ENCODE assay signal across 1 cellular context in genomic region chr3:150546226-150547044, GRCh38.
TF ChIP-seq lines count a peak whose summit lies in the region.

Gene EIF2A (plus strand): TSS chr3:150546787. CDS start chr3:150546803, 16 bp downstream.
Gene SERP1 (minus strand): TSS chr3:150546496. CDS start chr3:150546135, 361 bp downstream.

TF ChIP-seq in K562, 482 proteins besides CTCF, POLR2A, EP300 and RAD21 (continued from another document and continues in another):
- TF ChIP-seq RFX5 (IDR thresholded peaks at IDR 0.05; ENCODE audit: low read depth, low read length), result 0 out of 2 replicates have a peak, but pooled peaks have one; percentile 3
- no peak for TF ChIP-seq SP2 (IDR thresholded peaks at IDR 0.05; ENCODE audit: extremely low read depth, low read depth, low read length, poor library complexity, severe bottlenecking)
- no peak for TF ChIP-seq ZNF253 (CRISPR knock-in tag; conservative IDR thresholded peaks at IDR 0.05)
- TF ChIP-seq USF1 (CRISPR knock-in tag; IDR thresholded peaks at IDR 0.05), result no peak
- no peak for TF ChIP-seq CC2D1A (IDR thresholded peaks at IDR 0.05)
- TF ChIP-seq ZFP36 (IDR thresholded peaks at IDR 0.05; ENCODE audit: low read depth, low read length, partially characterized antibody), result no peak
- no peak for TF ChIP-seq RFX1 (IDR thresholded peaks at IDR 0.05)
- TF ChIP-seq MCM3 (IDR thresholded peaks at IDR 0.05), result no peak
- TF ChIP-seq PCBP2 (IDR thresholded peaks at IDR 0.05; ENCODE audit: low read depth, low read length, poor library complexity, severe bottlenecking), result no peak
- peak; percentile 72 to 97 (median 76); a peak in 5 of 6 replicates for TF ChIP-seq ZBTB11 (CRISPR knock-in tag; IDR thresholded peaks at IDR 0.05)
- no peak for TF ChIP-seq CCAR2 (IDR thresholded peaks at IDR 0.05; ENCODE audit: low read depth, low read length)
- TF ChIP-seq HDGF (IDR thresholded peaks at IDR 0.05), result no peak
- no peak for TF ChIP-seq CBFA2T2 (conservative IDR thresholded peaks at IDR 0.05)
- TF ChIP-seq, protein P1, sequence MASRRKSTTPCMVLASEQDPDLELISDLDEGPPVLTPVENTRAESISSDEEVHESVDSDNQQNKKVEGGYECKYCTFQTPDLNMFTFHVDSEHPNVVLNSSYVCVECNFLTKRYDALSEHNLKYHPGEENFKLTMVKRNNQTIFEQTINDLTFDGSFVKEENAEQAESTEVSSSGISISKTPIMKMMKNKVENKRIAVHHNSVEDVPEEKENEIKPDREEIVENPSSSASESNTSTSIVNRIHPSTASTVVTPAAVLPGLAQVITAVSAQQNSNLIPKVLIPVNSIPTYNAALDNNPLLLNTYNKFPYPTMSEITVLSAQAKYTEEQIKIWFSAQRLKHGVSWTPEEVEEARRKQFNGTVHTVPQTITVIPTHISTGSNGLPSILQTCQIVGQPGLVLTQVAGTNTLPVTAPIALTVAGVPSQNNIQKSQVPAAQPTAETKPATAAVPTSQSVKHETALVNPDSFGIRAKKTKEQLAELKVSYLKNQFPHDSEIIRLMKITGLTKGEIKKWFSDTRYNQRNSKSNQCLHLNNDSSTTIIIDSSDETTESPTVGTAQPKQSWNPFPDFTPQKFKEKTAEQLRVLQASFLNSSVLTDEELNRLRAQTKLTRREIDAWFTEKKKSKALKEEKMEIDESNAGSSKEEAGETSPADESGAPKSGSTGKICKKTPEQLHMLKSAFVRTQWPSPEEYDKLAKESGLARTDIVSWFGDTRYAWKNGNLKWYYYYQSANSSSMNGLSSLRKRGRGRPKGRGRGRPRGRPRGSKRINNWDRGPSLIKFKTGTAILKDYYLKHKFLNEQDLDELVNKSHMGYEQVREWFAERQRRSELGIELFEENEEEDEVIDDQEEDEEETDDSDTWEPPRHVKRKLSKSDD (conservative IDR thresholded peaks at IDR 0.05; ENCODE audit: low read length), result no peak; the same call in 1 of the 2 replicates
- TF ChIP-seq POLR2AphosphoS2 (IDR thresholded peaks at IDR 0.05; ENCODE audit: low read length), result peak; percentile 76; the same call in 1 of the 2 replicates
- no peak for TF ChIP-seq ZC3H8 (IDR thresholded peaks at IDR 0.05)
- peak; percentile 100 for TF ChIP-seq EP400 (IDR thresholded peaks at IDR 0.05)
- peak; percentile 67 for TF ChIP-seq ZKSCAN1 (IDR thresholded peaks at IDR 0.05; ENCODE audit: low read depth, low read length)
- peak; percentile 65; the same call in 1 of the 2 replicates for TF ChIP-seq MBD2 (IDR thresholded peaks at IDR 0.05; ENCODE audit: borderline replicate concordance, low read depth)
- peak; percentile 93 for TF ChIP-seq U2AF1 (optimal IDR thresholded peaks at IDR 0.05; ENCODE audit: low read depth, low read length)
- no peak for TF ChIP-seq DPF2 (IDR thresholded peaks at IDR 0.05)
- no peak for TF ChIP-seq NFYB (IDR thresholded peaks at IDR 0.05; ENCODE audit: extremely low read depth, insufficient read length)
- TF ChIP-seq POLR2B (IDR thresholded peaks at IDR 0.05; ENCODE audit: low read depth, partially characterized antibody), result peak; percentile 84
- peak; percentile 27; the same call in 1 of the 2 replicates for TF ChIP-seq LCOR (CRISPR knock-in tag; IDR thresholded peaks at IDR 0.05)
- TF ChIP-seq GTF2A2 (tag; IDR thresholded peaks at IDR 0.05), result no peak
- TF ChIP-seq PML (IDR thresholded peaks at IDR 0.05; ENCODE audit: low read length), result peak; percentile 78
- TF ChIP-seq RBBP5 (IDR thresholded peaks at IDR 0.05; ENCODE audit: borderline replicate concordance, insufficient read depth, low read length, poor library complexity, severe bottlenecking), result peak; percentile 92
- TF ChIP-seq ARID1B (IDR thresholded peaks at IDR 0.05), result no peak
- TF ChIP-seq TBP (optimal IDR thresholded peaks at IDR 0.05; ENCODE audit: low read depth, low read length), result peak; percentile 91
- TF ChIP-seq TAF9B (IDR thresholded peaks at IDR 0.05; ENCODE audit: partially characterized antibody), result peak; percentile 87
- TF ChIP-seq POLR2H (tag; IDR thresholded peaks at IDR 0.05; ENCODE audit: low read depth), result peak; percentile 89
- TF ChIP-seq CHD7 (IDR thresholded peaks at IDR 0.05; ENCODE audit: low read depth, low read length), result no peak
- no peak for TF ChIP-seq ZNF551 (CRISPR knock-in tag; IDR thresholded peaks at IDR 0.05)
- TF ChIP-seq CHD1 (IDR thresholded peaks at IDR 0.05; ENCODE audit: low read length), result no peak
- TF ChIP-seq CTCFL (IDR thresholded peaks at IDR 0.05; ENCODE audit: borderline replicate concordance, insufficient read depth, low read depth, low read length, poor library complexity, severe bottlenecking), result no peak
- no peak for TF ChIP-seq HMG20B (CRISPR knock-in tag; IDR thresholded peaks at IDR 0.05)
- no peak for TF ChIP-seq TSC22D4 (tag; IDR thresholded peaks at IDR 0.05)
- TF ChIP-seq FOXA3 (CRISPR knock-in tag; conservative IDR thresholded peaks at IDR 0.05 in 1 of 2, IDR thresholded peaks at IDR 0.05 in 1 of 2), result peak in 1 of 2 experiments; percentile 77; a peak in 1 of 4 replicates
- no peak for TF ChIP-seq ZNF668 (CRISPR knock-in tag; IDR thresholded peaks at IDR 0.05)
- TF ChIP-seq BMI1 (IDR thresholded peaks at IDR 0.05; ENCODE audit: low read length), result no peak
- TF ChIP-seq ZBTB8A (IDR thresholded peaks at IDR 0.05; ENCODE audit: partially characterized antibody), result no peak
- TF ChIP-seq SPI1 (IDR thresholded peaks at IDR 0.05; ENCODE audit: borderline replicate concordance, low read depth, low read length), result peak; percentile 67; the same call in 1 of the 2 replicates
- TF ChIP-seq SRSF1 (IDR thresholded peaks at IDR 0.05; ENCODE audit: low read depth, low read length), result no peak
- TF ChIP-seq, protein P2, sequence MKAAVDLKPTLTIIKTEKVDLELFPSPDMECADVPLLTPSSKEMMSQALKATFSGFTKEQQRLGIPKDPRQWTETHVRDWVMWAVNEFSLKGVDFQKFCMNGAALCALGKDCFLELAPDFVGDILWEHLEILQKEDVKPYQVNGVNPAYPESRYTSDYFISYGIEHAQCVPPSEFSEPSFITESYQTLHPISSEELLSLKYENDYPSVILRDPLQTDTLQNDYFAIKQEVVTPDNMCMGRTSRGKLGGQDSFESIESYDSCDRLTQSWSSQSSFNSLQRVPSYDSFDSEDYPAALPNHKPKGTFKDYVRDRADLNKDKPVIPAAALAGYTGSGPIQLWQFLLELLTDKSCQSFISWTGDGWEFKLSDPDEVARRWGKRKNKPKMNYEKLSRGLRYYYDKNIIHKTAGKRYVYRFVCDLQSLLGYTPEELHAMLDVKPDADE (conservative IDR thresholded peaks at IDR 0.05; ENCODE audit: control insufficient read depth, low read depth, low read length), result peak; percentile 94
- TF ChIP-seq MTA1 (IDR thresholded peaks at IDR 0.05; ENCODE audit: borderline replicate concordance), result peak; percentile 99
- no peak for TF ChIP-seq RBM34 (IDR thresholded peaks at IDR 0.05; ENCODE audit: borderline replicate concordance, insufficient read depth, low read length)
